ENCODE assay signal across 16 cellular contexts in the genomic region with DNA sequence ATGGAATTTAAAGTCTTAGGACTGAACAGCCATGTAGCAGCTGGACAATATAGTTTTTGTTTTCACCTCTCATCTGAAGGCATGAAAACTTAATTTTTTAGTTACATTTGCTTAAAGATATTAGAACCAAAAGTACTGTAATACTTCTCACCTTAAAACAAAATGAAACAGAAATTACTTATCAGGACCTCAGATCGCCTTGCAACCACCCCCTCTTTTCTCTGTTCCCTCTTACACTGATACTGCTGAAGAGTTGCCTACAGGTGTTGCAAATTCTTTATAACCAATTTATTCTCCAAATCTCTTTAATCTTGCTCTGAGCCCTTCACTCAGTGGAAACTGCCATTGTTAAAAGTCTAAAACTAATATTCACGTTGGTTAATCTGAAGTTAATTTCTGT.
DNase-seq lines count a peak whose midpoint lies in the region; ATAC-seq, FAIRE-seq and TF ChIP-seq lines count a peak whose summit lies in the region.
"Had no signal": no experiment of that assay in that cellular context is flagged by ENCODE, and none has a peak within 500 bp of the region (broad histone marks: within the 10 kb centered on the region; RNA-seq: fewer than 3 reads in every experiment).

No MANE protein-coding gene starts in this region.

- no peaks in the 10 kb centered on the region for H3K36me3 Mint-ChIP-seq in T-helper 2 cell treated with Interferon-gamma antibody and Interleukin-4, amounts not matched to agents 5 μg/mL and 100 μg/mL, for 36 hours (ENCODE audit: low read depth)
- H3K36me3 Mint-ChIP-seq: memory B cell had no signal

- no peak for FAIRE-seq in GM12891 (lab: Jason Lieb, UNC)
- FAIRE-seq: K562 had no signal

- ATAC-seq in GM19351 (IDR thresholded peaks at IDR 0.05; ENCODE audit: unreplicated experiment), result peak; percentile 100
- ATAC-seq in HG02588 (IDR thresholded peaks at IDR 0.05; ENCODE audit: unreplicated experiment), result peak; percentile 99
- peak; percentile 97 for ATAC-seq in HG03139 (IDR thresholded peaks at IDR 0.05; ENCODE audit: unreplicated experiment)
- no peak for ATAC-seq in activated CD4-positive, CD25-positive, alpha-beta regulatory T cell treated with anti-CD3 and anti-CD28 coated beads, Interleukin-2, amount 50 U/mL, for 24 hours
- no peak for ATAC-seq in SK-N-SH treated with all-trans-retinoic acid at 6 μM for 48 hours
- ATAC-seq: activated CD4-positive, alpha-beta T cell treated with anti-CD3 and anti-CD28 coated beads for 36 hours; K562; upper lobe of right lung had no signal

- no peaks in the 10 kb centered on the region for H3K9me3 Mint-ChIP-seq in T-helper 2 cell treated with Interferon-gamma antibody and Interleukin-4, amounts not matched to agents 5 μg/mL and 100 μg/mL, for 36 hours
- H3K9me3 Mint-ChIP-seq: memory B cell had no signal

- DNase-seq in GM12891 (ENCODE audit: insufficient read length, low spot score) (peak; percentile 19), activated gamma-delta T cell (lab: John Stamatoyannopoulos, UW) (no peak)
- no peak for DNase-seq in T-helper 2 cell treated with Interferon-gamma antibody and Interleukin-4, amounts not matched to agents 5 μg/mL and 100 μg/mL, for 36 hours (ENCODE audit: low spot score)
- DNase-seq: activated CD4-positive, alpha-beta T cell treated with anti-CD3 and anti-CD28 coated beads for 36 hours; DMS153; NCI-H2029; nucleus accumbens; stimulated activated CD4-positive, alpha-beta T cell treated with anti-CD3 and anti-CD28 coated beads, Interleukin-12 subunit alpha, Interleukin-12 subunit beta, amount 100 ng/mL, for 4 hours; upper lobe of right lung had no signal

- no peak overlapping the region for H3K4me3 Mint-ChIP-seq in T-helper 2 cell treated with Interferon-gamma antibody and Interleukin-4, amounts not matched to agents 5 μg/mL and 100 μg/mL, for 36 hours
- H3K4me3 Mint-ChIP-seq: activated CD4-positive, alpha-beta T cell treated with anti-CD3 and anti-CD28 coated beads for 36 hours; memory B cell had no signal

- no peak for TF ChIP-seq POLR2A in GM12891 (IDR thresholded peaks at IDR 0.05; ENCODE audit: low read depth, low read length)

- no peaks in the 10 kb centered on the region for H3K4me1 Mint-ChIP-seq in T-helper 2 cell treated with Interferon-gamma antibody and Interleukin-4, amounts not matched to agents 5 μg/mL and 100 μg/mL, for 36 hours (ENCODE audit: low read depth)
- H3K4me1 Mint-ChIP-seq: activated CD4-positive, alpha-beta T cell treated with anti-CD3 and anti-CD28 coated beads for 36 hours; memory B cell had no signal

- H3K27ac Mint-ChIP-seq in T-helper 2 cell treated with Interferon-gamma antibody and Interleukin-4, amounts not matched to agents 5 μg/mL and 100 μg/mL, for 36 hours, result no peak overlapping the region
- H3K27ac Mint-ChIP-seq: activated CD4-positive, alpha-beta T cell treated with anti-CD3 and anti-CD28 coated beads for 36 hours; memory B cell had no signal

- no peaks in the 10 kb centered on the region for H3K27me3 Mint-ChIP-seq in T-helper 2 cell treated with Interferon-gamma antibody and Interleukin-4, amounts not matched to agents 5 μg/mL and 100 μg/mL, for 36 hours (ENCODE audit: low read depth)
- H3K27me3 Mint-ChIP-seq: activated CD4-positive, alpha-beta T cell treated with anti-CD3 and anti-CD28 coated beads for 36 hours; memory B cell had no signal

TF ChIP-seq in GM12891, 5 proteins besides CTCF, POLR2A, EP300 and RAD21:
- peak; percentile 87 for TF ChIP-seq SPI1 (IDR thresholded peaks at IDR 0.05; ENCODE audit: low read depth, low read length)
- TF ChIP-seq TAF1 (IDR thresholded peaks at IDR 0.05; ENCODE audit: low read depth, low read length), result no peak

TF ChIP-seq in SK-N-SH treated with all-trans-retinoic acid at 6 μM for 48 hours, 23 proteins besides CTCF, POLR2A, EP300 and RAD21:
- no peak for TF ChIP-seq PPARA (CRISPR knock-in tag; IDR thresholded peaks at IDR 0.05; ENCODE audit: borderline replicate concordance)
TF ChIP-seq in SK-N-SH treated with all-trans-retinoic acid at 6 μM for 48 hours: peak in this region for 0.

Comparison
In these comparisons a context has a peak if more than half of its experiments do, and no peak if none do; other contexts are left out.
1. ATAC-seq: peak in GM19351 (single experiment), HG02588 (single experiment) and HG03139 (single experiment); none in activated CD4-positive, CD25-positive, alpha-beta regulatory T cell treated with anti-CD3 and anti-CD28 coated beads, Interleukin-2, amount 50 U/mL, for 24 hours (0 of 2) and SK-N-SH treated with all-trans-retinoic acid at 6 μM for 48 hours (single experiment).